Comparison of ENCODE assay signal across 1 cellular context in the genomic region with DNA sequence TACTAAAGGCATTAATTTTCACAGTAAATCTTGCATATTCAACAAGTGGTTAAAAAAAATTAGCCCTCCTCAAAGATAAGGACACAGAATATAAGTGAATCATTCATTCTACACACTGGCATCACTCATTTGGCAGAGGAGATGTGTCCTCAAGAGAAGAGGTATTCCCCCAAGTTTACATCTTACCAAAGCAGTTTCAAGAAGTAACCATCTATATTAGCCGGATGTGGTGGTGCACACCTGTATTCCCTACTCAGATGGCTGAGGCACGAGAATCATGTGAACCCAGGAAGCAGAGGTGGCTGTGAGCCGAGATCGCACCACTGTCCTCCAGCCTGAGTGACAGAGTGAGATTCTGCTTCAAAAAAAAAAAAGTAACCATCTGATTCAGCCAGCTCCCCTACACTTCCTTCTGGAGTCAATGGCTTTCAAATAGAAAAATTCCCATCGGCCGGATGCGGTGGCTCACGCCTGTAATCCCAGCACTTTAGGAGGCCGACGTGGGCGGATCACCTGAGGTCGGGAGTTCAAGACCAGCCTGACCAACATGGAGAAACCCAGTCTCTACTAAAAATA.
TF ChIP-seq lines count a peak whose summit lies in the region.

No MANE protein-coding gene starts in this region.

TF ChIP-seq in IMR-90, 13 proteins besides CTCF, POLR2A, EP300 and RAD21 (continued from another document):
- TF ChIP-seq, protein P1, sequence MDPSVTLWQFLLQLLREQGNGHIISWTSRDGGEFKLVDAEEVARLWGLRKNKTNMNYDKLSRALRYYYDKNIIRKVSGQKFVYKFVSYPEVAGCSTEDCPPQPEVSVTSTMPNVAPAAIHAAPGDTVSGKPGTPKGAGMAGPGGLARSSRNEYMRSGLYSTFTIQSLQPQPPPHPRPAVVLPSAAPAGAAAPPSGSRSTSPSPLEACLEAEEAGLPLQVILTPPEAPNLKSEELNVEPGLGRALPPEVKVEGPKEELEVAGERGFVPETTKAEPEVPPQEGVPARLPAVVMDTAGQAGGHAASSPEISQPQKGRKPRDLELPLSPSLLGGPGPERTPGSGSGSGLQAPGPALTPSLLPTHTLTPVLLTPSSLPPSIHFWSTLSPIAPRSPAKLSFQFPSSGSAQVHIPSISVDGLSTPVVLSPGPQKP (IDR thresholded peaks at IDR 0.05; ENCODE audit: borderline replicate concordance, low read depth, low read length): no peak
- TF ChIP-seq RCOR1 (IDR thresholded peaks at IDR 0.05; ENCODE audit: insufficient replicate concordance, low read length): no peak
- TF ChIP-seq, protein P2, sequence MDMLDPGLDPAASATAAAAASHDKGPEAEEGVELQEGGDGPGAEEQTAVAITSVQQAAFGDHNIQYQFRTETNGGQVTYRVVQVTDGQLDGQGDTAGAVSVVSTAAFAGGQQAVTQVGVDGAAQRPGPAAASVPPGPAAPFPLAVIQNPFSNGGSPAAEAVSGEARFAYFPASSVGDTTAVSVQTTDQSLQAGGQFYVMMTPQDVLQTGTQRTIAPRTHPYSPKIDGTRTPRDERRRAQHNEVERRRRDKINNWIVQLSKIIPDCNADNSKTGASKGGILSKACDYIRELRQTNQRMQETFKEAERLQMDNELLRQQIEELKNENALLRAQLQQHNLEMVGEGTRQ (IDR thresholded peaks at IDR 0.05; ENCODE audit: low read depth, low read length): no peak
- no peak for TF ChIP-seq CHD1 (IDR thresholded peaks at IDR 0.05; ENCODE audit: low read depth, low read length)
- TF ChIP-seq FOS (IDR thresholded peaks at IDR 0.05; ENCODE audit: low read depth, low read length): no peak
- no peak for TF ChIP-seq MXI1 (IDR thresholded peaks at IDR 0.05; ENCODE audit: borderline replicate concordance, low read depth, low read length)
- TF ChIP-seq MAFK (IDR thresholded peaks at IDR 0.05; ENCODE audit: low read depth, low read length): no peak
- TF ChIP-seq BHLHE40 (IDR thresholded peaks at IDR 0.05; ENCODE audit: low read depth, low read length): no peak
- TF ChIP-seq SMC3 (IDR thresholded peaks at IDR 0.05; ENCODE audit: low read depth, low read length): no peak
- no peak for TF ChIP-seq CEBPB (IDR thresholded peaks at IDR 0.05; ENCODE audit: low read depth, low read length)
- no peak for TF ChIP-seq RFX5 (IDR thresholded peaks at IDR 0.05; ENCODE audit: low read depth, low read length)
